ENCODE assay signal across 26 cellular contexts in the genomic region with DNA sequence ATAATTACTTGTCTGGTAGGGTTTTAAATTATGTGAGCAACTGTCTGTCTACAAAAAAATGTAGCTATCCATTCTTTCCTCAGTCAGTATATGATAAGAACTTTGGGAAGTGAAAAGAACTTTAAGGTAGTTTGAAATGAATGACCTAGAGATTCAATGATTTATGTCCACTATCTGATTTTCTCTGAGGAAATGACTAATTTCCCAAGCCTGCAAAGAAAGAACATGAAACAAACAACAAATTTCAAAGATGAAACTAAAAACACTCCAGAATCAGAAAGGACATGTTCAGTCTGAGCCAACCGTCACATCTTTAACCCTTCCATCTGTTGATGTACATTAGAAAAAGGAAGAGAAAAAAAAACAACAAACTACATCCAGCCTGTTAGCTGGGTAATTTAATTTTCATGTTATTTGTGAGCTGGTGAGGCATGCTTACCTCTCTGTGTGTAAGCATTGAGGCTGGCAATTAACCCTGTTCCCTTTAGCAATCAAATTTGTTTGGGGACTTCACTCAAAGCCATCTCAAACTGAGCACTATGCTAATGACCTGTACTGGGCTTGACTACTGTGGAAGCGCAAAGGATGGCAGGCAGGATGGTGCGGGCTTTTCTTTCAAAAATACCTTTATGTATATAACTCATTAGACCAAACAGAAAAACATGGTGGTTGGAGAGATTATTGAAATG.
DNase-seq lines count a peak whose midpoint lies in the region; ATAC-seq, FAIRE-seq and TF ChIP-seq lines count a peak whose summit lies in the region.
"Had no signal": no experiment of that assay in that cellular context is flagged by ENCODE, and none has a peak within 500 bp of the region (broad histone marks: within the 10 kb centered on the region; RNA-seq: fewer than 3 reads in every experiment).

No MANE protein-coding gene starts in this region.

- intact Hi-C loops in endothelial cell of umbilical vein (cut with micrococcal nuclease) (loop anchor here (1.0 to 2.0 kb wide), 4 partner anchors 65 to 1783 kb away; partner anchors contain the start of gene ZBTB20), prostate gland (cut with DNase I) (no loop called here)

- H4K20me1 ChIP-seq in endothelial cell of umbilical vein (replicated peaks; ENCODE audit: control insufficient read depth, extremely low read depth, insufficient read depth, low read length), result no peaks in the 10 kb centered on the region

- peak overlapping the region; percentile 62 for H3K9ac ChIP-seq in endothelial cell of umbilical vein (replicated peaks; ENCODE audit: extremely low read depth, insufficient read depth, low read length)

- peak; percentile 83 for FAIRE-seq in endothelial cell of umbilical vein (lab: Jason Lieb, UNC)
- FAIRE-seq: GM12891, kidney, RCC 7860, TTC549 had no signal

- CTCF ChIA-PET in endothelial cell of umbilical vein (lab: Charles Lee), result interaction anchor here (1.0 to 1.4 kb wide), 2 partner anchors 9 to 159 kb away, joined by 3 to 4 read pairs; no protein-coding TSS in a partner anchor

- peak overlapping the region; percentile 82 for H2AFZ ChIP-seq in endothelial cell of umbilical vein (ENCODE audit: low read depth, low read length)

- no peaks in the 10 kb centered on the region for H3K27me3 ChIP-seq in endothelial cell of umbilical vein (ENCODE audit: control insufficient read depth in 2 of 2, insufficient read depth in 2 of 2, low read length in 2 of 2)
- H3K27me3 ChIP-seq in prostate gland (replicated peaks; ENCODE audit: insufficient read depth), result no peaks in the 10 kb centered on the region
- H3K27me3 ChIP-seq: colonic mucosa, esophagus squamous epithelium, MG63, sigmoid colon, SJCRH30, transverse colon had no signal

- TSS peak; percentile 36 for BruUV-seq in endothelial cell of umbilical vein (replicated peaks; lab: Mats Ljungman, UMichigan)

- H3K27ac ChIP-seq in endothelial cell of umbilical vein (ENCODE audit: insufficient read depth, low read depth, low read length), result peak overlapping the region; percentile 93
- peak overlapping the region; percentile 51 for H3K27ac ChIP-seq in mesodermal cell (ENCODE audit: low read depth, low read length, severe bottlenecking)
- no peak overlapping the region for H3K27ac ChIP-seq in caudate nucleus (ENCODE audit: low read depth, low read length)
- H3K27ac ChIP-seq in prostate gland, result no peak overlapping the region
- H3K27ac ChIP-seq: colonic mucosa, esophagus squamous epithelium, lower lobe of right lung, sigmoid colon, SJCRH30, transverse colon had no signal

- dilution Hi-C loops in endothelial cell of umbilical vein (cut with MboI; ENCODE audit: extremely low pct_ligation_motif_present, low sequenced_read_pairs), result no loop called here

- H3K9me3 ChIP-seq in endothelial cell of umbilical vein (replicated peaks; ENCODE audit: control insufficient read depth, insufficient read depth, low read length) (no peaks in the 10 kb centered on the region), mesodermal cell (ENCODE audit: control insufficient read depth, low read length) (no peaks in the 10 kb centered on the region), prostate gland (no peaks in the 10 kb centered on the region)
- H3K9me3 ChIP-seq: colonic mucosa, esophagus squamous epithelium, HAP-1, MG63, SJCRH30, transverse colon had no signal

- H3K4me3 ChIP-seq in endothelial cell of umbilical vein (replicated peaks in 1 of 3; ENCODE audit: insufficient read depth in 1 of 3, low read depth in 1 of 3, low read length in 3 of 3), result peak overlapping the region in 1 of 3 experiments; percentile 38
- H3K4me3 ChIP-seq in mesodermal cell (ENCODE audit: extremely low read depth, insufficient read depth, low read length, poor library complexity, severe bottlenecking), result no peak overlapping the region
- H3K4me3 ChIP-seq in prostate gland, result no peak overlapping the region
- H3K4me3 ChIP-seq: colonic mucosa, esophagus squamous epithelium, HAP-1, lower lobe of right lung, MG63, sigmoid colon, SJCRH30, transverse colon had no signal

- H3K9me1 ChIP-seq in endothelial cell of umbilical vein (replicated peaks; ENCODE audit: control insufficient read depth, extremely low read depth, insufficient read depth, low read length), result no peaks in the 10 kb centered on the region

- H3K36me3 ChIP-seq in endothelial cell of umbilical vein (ENCODE audit: control insufficient read depth in 2 of 2, extremely low read depth in 1 of 2, insufficient read depth in 2 of 2, low read length in 2 of 2) (no peaks in the 10 kb centered on the region), mesodermal cell (ENCODE audit: control insufficient read depth, insufficient read depth, low read length) (no peaks in the 10 kb centered on the region), prostate gland (no peaks in the 10 kb centered on the region)
- H3K36me3 ChIP-seq: colonic mucosa, esophagus squamous epithelium, HAP-1, lower lobe of right lung, MG63, sigmoid colon, SJCRH30, transverse colon had no signal

- DNase-seq in EL (peak; percentile 4), SK-N-DZ (ENCODE audit: low spot score) (peak; percentile 42), endothelial cell of umbilical vein (ENCODE audit: low read depth, low spot score) (peak; percentile 76), caudate nucleus (lab: John Stamatoyannopoulos, UW) (no peak), prostate gland (ENCODE audit: low spot score) (no peak)
- DNase-seq in activated effector memory CD4-positive, alpha-beta T cell treated with Interleukin-2 at 50 U/mL for 16 hours, result no peak
- DNase-seq: activated CD4-positive, alpha-beta memory T cell treated with anti-CD3 and anti-CD28 coated beads for 36 hours; CD8-positive, alpha-beta T cell; colonic mucosa; esophagus squamous epithelium; kidney; lower lobe of right lung; MG63; NCI-H2081; NCI-H510A; sigmoid colon; SJCRH30; stimulated activated naive CD8-positive, alpha-beta T cell treated with anti-CD3 and anti-CD28 coated beads, Interleukin-15, amount 100 ng/mL, for 72 hours; transverse colon had no signal

- TF ChIP-seq POLR2A in endothelial cell of umbilical vein (IDR thresholded peaks at IDR 0.05; ENCODE audit: low read depth, low read length) (no peak), prostate gland (IDR thresholded peaks at IDR 0.05) (no peak)

- WGBS in mesodermal cell (ENCODE audit: insufficient coverage in 2 of 2), 2 experiments, result no CpG with 5 or more reads among the region's 3 CpGs
- WGBS in prostate gland, result 76% methylated on average over 3 of the region's 3 CpGs

- no peak for TF ChIP-seq CTCF in endothelial cell of umbilical vein (IDR thresholded peaks at IDR 0.05; ENCODE audit: extremely low read depth in 1 of 2, insufficient read depth in 1 of 2, low read depth in 1 of 2, low read length in 2 of 2)
- no peak for TF ChIP-seq CTCF in prostate gland (IDR thresholded peaks at IDR 0.05)

- POLR2A ChIA-PET in endothelial cell of umbilical vein (lab: Charles Lee), result no interaction called here

- H3K4me1 ChIP-seq in endothelial cell of umbilical vein (ENCODE audit: control insufficient read depth, extremely low read depth, insufficient read depth, low read length), result peaks cover 26% of the 10 kb centered on the region
- H3K4me1 ChIP-seq in mesodermal cell (ENCODE audit: control insufficient read depth, insufficient read depth, low read length, poor library complexity, severe bottlenecking), result peaks cover 23% of the 10 kb centered on the region
- no peaks in the 10 kb centered on the region for H3K4me1 ChIP-seq in prostate gland (replicated peaks)
- H3K4me1 ChIP-seq: colonic mucosa, esophagus squamous epithelium, HAP-1, lower lobe of right lung, SJCRH30 had no signal

- no peak for ATAC-seq in HG03196 (IDR thresholded peaks at IDR 0.05; ENCODE audit: unreplicated experiment)
- ATAC-seq: activated CD4-positive, CD25-positive, alpha-beta regulatory T cell treated with anti-CD3 and anti-CD28 coated beads, Interleukin-2, amount 50 U/mL, for 24 hours; CD8-positive, alpha-beta T cell; lower lobe of right lung; stimulated activated naive CD8-positive, alpha-beta T cell treated with anti-CD3 and anti-CD28 coated beads, Interleukin-15, amount 100 ng/mL, for 72 hours had no signal

- H3K79me2 ChIP-seq in endothelial cell of umbilical vein (ENCODE audit: control insufficient read depth, insufficient read depth, low read length), result no peaks in the 10 kb centered on the region

- H3K4me2 ChIP-seq in endothelial cell of umbilical vein (ENCODE audit: insufficient read depth, low read length), result peak overlapping the region; percentile 90

TF ChIP-seq in endothelial cell of umbilical vein, 7 proteins besides CTCF, POLR2A, EP300 and RAD21:
- TF ChIP-seq EZH2 (IDR thresholded peaks at IDR 0.05; ENCODE audit: borderline replicate concordance, low read depth, low read length, severe bottlenecking) (no peak), JUN (IDR thresholded peaks at IDR 0.05; ENCODE audit: borderline replicate concordance, insufficient read depth, insufficient read length, low read depth) (peak; percentile 79), MYC (IDR thresholded peaks at IDR 0.05; ENCODE audit: low read depth, low read length) (no peak), FOS (IDR thresholded peaks at IDR 0.05; ENCODE audit: borderline replicate concordance, insufficient read depth, low read length) (peak; percentile 53), POLR2AphosphoS5 (IDR thresholded peaks at IDR 0.05; ENCODE audit: insufficient read depth, low read depth, low read length) (peak; percentile 26), GATA2 (IDR thresholded peaks at IDR 0.05; ENCODE audit: insufficient read depth, insufficient read length, low read depth, low read length) (peak; percentile 77)
- TF ChIP-seq, protein P1, sequence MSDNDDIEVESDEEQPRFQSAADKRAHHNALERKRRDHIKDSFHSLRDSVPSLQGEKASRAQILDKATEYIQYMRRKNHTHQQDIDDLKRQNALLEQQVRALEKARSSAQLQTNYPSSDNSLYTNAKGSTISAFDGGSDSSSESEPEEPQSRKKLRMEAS (IDR thresholded peaks at IDR 0.05; ENCODE audit: insufficient read depth, insufficient read length), result no peak

Comparison
In these comparisons a context has a peak if more than half of its experiments do, and no peak if none do; other contexts are left out.
1. DNase-seq: peak in EL (single experiment), SK-N-DZ (single experiment) and endothelial cell of umbilical vein (single experiment); none in caudate nucleus (0 of 61), prostate gland (single experiment) and activated effector memory CD4-positive, alpha-beta T cell treated with Interleukin-2 at 50 U/mL for 16 hours (single experiment).
2. H3K27ac ChIP-seq: peak in endothelial cell of umbilical vein (single experiment) and mesodermal cell (single experiment); none in caudate nucleus (single experiment) and prostate gland (0 of 2).